ENCODE assay signal across 8 cellular contexts in the genomic region with DNA sequence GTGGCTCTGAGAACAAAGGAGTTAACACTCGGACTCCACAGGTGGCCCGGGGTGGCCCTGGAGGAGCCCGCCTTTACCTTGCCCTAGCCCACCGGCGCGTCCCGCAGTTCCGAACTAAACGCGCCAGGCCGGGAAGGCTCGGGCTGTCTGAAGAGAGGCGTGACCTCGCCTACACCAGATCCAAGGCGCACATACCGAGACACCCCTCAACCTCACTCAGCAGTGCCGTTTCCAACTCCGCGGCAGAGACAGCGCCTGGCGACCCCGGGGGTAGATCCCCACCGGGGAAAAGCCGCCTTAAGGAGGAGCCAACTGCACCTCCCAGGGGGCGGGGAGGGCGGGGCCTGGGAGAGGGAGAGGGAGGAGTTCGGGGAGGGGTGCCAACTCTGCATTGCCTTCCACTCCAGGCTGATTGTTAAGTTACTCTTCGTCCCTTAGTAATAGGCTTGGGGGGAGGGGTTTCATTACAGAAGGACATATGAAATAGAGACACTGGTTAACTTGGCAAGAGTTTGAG. TPM values are rescaled to one million over a fixed set of nuclear protein-coding genes. Genes with fewer than 3 reads are reported as not detected.
A peak's percentile ranks its signal among the peaks of the same experiment; 100 is the strongest.
DNase-seq lines count a peak whose midpoint lies in the region; ATAC-seq and TF ChIP-seq lines count a peak whose summit lies in the region.

A gene (minus strand): TSS at position 272 of the 517 bp plus-strand sequence. CDS start 1,408 bp downstream, outside the sequence.

- DNase-seq in DMS 273 (lab: John Stamatoyannopoulos, UW; ENCODE audit: unreplicated experiment) (peak; percentile 96), IMR-90 (peak; percentile 92), OCI-M2 (lab: John Stamatoyannopoulos, UW; ENCODE audit: unreplicated experiment) (peak; percentile 73), erythroblast (lab: John Stamatoyannopoulos, UW) (peak; percentile 89), myocyte (ENCODE audit: low read depth) (peak; percentile 91)
- DNase-seq in activated T-cell treated with anti-CD3 and anti-CD28 coated beads, Interleukin-2, amount 50 U/mL, for 1 hour, result peak; percentile 83
- peak; percentile 74 to 79 for DNase-seq in stimulated activated CD8-positive, alpha-beta memory T cell treated with anti-CD3 and anti-CD28 coated beads, Interleukin-7, amount 100 ng/mL, for 4 hours (ENCODE audit: low read depth in 2 of 2)

- H3K23ac ChIP-seq in IMR-90 (ENCODE audit: low read depth, low read length), result peak within 1 kb of the TSS; percentile 98

- POLR2A ChIA-PET in IMR-90 (lab: Charles Lee; ENCODE audit: unreplicated experiment), result interaction anchor here (0.6 kb wide), 3 partner anchors 19 to 169 kb away, joined by 4 to 12 read pairs (median 6); no protein-coding TSS in a partner anchor

- dilution Hi-C loops in IMR-90 (cut with HindIII; ENCODE audit: low sequenced_read_pairs, unreplicated experiment), result no loop called here

- H3K9ac ChIP-seq in IMR-90 (ENCODE audit: low read depth, low read length), result peak within 1 kb of the TSS; percentile 95

- ATAC-seq in GM21528 (IDR thresholded peaks at IDR 0.05; ENCODE audit: low FRiP score, unreplicated experiment), result peak; percentile 59
- ATAC-seq in IMR-90 (ENCODE audit: low read depth), result peak; percentile 84

- in situ Hi-C loops in IMR-90 (cut with MboI; ENCODE audit: low sequenced_read_pairs), result loop anchor here (5.0 kb wide), 1 partner anchor 99 kb away; no protein-coding TSS in a partner anchor

- H4K91ac ChIP-seq in IMR-90 (ENCODE audit: insufficient read depth, low read depth, low read length), result peak within 1 kb of the TSS; percentile 94

- H2BK15ac ChIP-seq in IMR-90 (ENCODE audit: low read depth, low read length), result peak within 1 kb of the TSS; percentile 79; the same call in 2 of the 3 replicates

- H2BK20ac ChIP-seq in IMR-90 (ENCODE audit: low read depth, low read length), result peak within 1 kb of the TSS; percentile 49; the same call in 1 of the 2 replicates

- peak within 1 kb of the TSS; percentile 99 for H2AK9ac ChIP-seq in IMR-90 (replicated peaks; ENCODE audit: low read depth, low read length, poor library complexity)

- no TSS peak for BruUV-seq in IMR-90 (replicated peaks; lab: Mats Ljungman, UMichigan)

- peak within 1 kb of the TSS; percentile 61; the same call in 1 of the 2 replicates for H3K56ac ChIP-seq in IMR-90 (ENCODE audit: extremely low read depth, insufficient read depth, low read length)

- peaks cover 8% of the 10 kb centered on the region for H3K4me1 ChIP-seq in IMR-90 (ENCODE audit: control insufficient read depth, insufficient read depth, low read length)

- TF ChIP-seq POLR2A in IMR-90 (IDR thresholded peaks at IDR 0.05; ENCODE audit: low read depth, low read length) (peak; percentile 84), erythroblast (IDR thresholded peaks at IDR 0.05; ENCODE audit: low read length) (peak; percentile 82)

- peak within 1 kb of the TSS; percentile 88 for H3K4me2 ChIP-seq in IMR-90 (ENCODE audit: low read depth, low read length)

- H4K20me1 ChIP-seq in IMR-90 (ENCODE audit: insufficient read depth, low read length), result 0 out of 2 replicates have a peak, but pooled peaks cover 6% of the 10 kb centered on the region

- H3K18ac ChIP-seq in IMR-90 (ENCODE audit: low read depth, low read length), result peak within 1 kb of the TSS; percentile 78

- H2AFZ ChIP-seq in IMR-90 (replicated peaks; ENCODE audit: low read length, poor library complexity), result peak within 1 kb of the TSS; percentile 99

- peak within 1 kb of the TSS; percentile 68 for H3K27ac ChIP-seq in IMR-90 (ENCODE audit: insufficient read depth, low read length)

- peak within 1 kb of the TSS; percentile 98 for H3K4me3 ChIP-seq in IMR-90 (ENCODE audit: insufficient read depth, low read depth, low read length)

- no peaks in the 10 kb centered on the region for H3K27me3 ChIP-seq in IMR-90 (ENCODE audit: control insufficient read depth, insufficient read depth, low read length)

- H3K9me3 ChIP-seq in IMR-90 (ENCODE audit: control insufficient read depth, insufficient read depth, low read length), result no peaks in the 10 kb centered on the region

- WGBS in IMR-90 (ENCODE audit: extremely low coverage in 2 of 2, insufficient read length in 1 of 2), 2 experiments, result 0% methylated on average over 12 of the region's 28 CpGs; no CpG with 5 or more reads in 1 of the 2 experiments

- no peak for TF ChIP-seq RAD21 in IMR-90 (IDR thresholded peaks at IDR 0.05; ENCODE audit: low read length)

- CTCF ChIA-PET in IMR-90 (lab: Yijun Ruan, JAX), result no interaction called here

- H2BK120ac ChIP-seq in IMR-90 (ENCODE audit: low read depth, low read length), result peak within 1 kb of the TSS; percentile 79

- H4K5ac ChIP-seq in IMR-90 (ENCODE audit: low read depth, low read length), result peak within 1 kb of the TSS; percentile 94

- TF ChIP-seq CTCF in IMR-90 (conservative IDR thresholded peaks at IDR 0.05; ENCODE audit: low read depth, low read length), result no peak

- peak within 1 kb of the TSS; percentile 85 for H3K4ac ChIP-seq in IMR-90 (ENCODE audit: low read depth, low read length)

- H3K79me1 ChIP-seq in IMR-90 (ENCODE audit: low read depth in 1 of 2, low read length in 2 of 2), result peaks cover 13 to 25% of the 10 kb centered on the region in 2 experiments

- H3K9me1 ChIP-seq in IMR-90 (ENCODE audit: insufficient read depth, low read length), result peaks cover 5% of the 10 kb centered on the region; the same call in 1 of the 2 replicates

- intact Hi-C loops in IMR-90 (cut with micrococcal nuclease), result loop anchor here (2.0 to 5.0 kb wide), 2 partner anchors 169 to 212 kb away; no protein-coding TSS in a partner anchor

- peak within 1 kb of the TSS; percentile 91 for H3K14ac ChIP-seq in IMR-90 (replicated peaks; ENCODE audit: low read depth, low read length)

- H3K36me3 ChIP-seq in IMR-90 (ENCODE audit: control insufficient read depth, insufficient read depth, low read length), result peaks cover 3% of the 10 kb centered on the region

- peak within 1 kb of the TSS; percentile 89 for H2BK5ac ChIP-seq in IMR-90 (ENCODE audit: low read depth, low read length, poor library complexity, severe bottlenecking)

- H2AK5ac ChIP-seq in IMR-90 (ENCODE audit: low read depth, low read length), result peak within 1 kb of the TSS; percentile 63

- peak within 1 kb of the TSS; percentile 89 to 91 for H4K8ac ChIP-seq in IMR-90 (ENCODE audit: low read depth in 2 of 2, low read length in 2 of 2)

TF ChIP-seq in IMR-90, 13 proteins besides CTCF, POLR2A, EP300 and RAD21:
- TF ChIP-seq MAZ (IDR thresholded peaks at IDR 0.05; ENCODE audit: borderline replicate concordance, low read depth, low read length), result peak; percentile 71; the same call in 1 of the 2 replicates
- 0 out of 2 replicates have a peak, but pooled peaks have one; percentile 3 for TF ChIP-seq NFE2L2 (IDR thresholded peaks at IDR 0.05; ENCODE audit: low read depth, low read length)
- TF ChIP-seq CEBPB (IDR thresholded peaks at IDR 0.05; ENCODE audit: low read depth, low read length), result no peak

RNA-seq across cellular contexts. Expression of the gene that starts here (rescaled TPM):
- total RNA-seq in IMR-90 (2012; rRNA removed), result 57.7 and 58.6 TPM in 2 replicates
- 18.7 and 21.2 TPM in 2 replicates for polyA plus RNA-seq in IMR-90 (2012; rRNA removed)
- polyA plus RNA-seq in IMR-90 (2012; cell fraction: cytosol; rRNA removed), result 3.7 and 4.9 TPM in 2 replicates
- 5.5 and 51.9 TPM in 2 replicates for polyA plus RNA-seq in IMR-90 (2012; cell fraction: nucleus; rRNA removed; ENCODE audit: low replicate concordance)
- total RNA-seq in myocyte, result 76.9 and 80.7 TPM in 2 replicates
- polyA plus RNA-seq in myocyte (2012), result 60.3 TPM

Comparison
In these comparisons a context has a peak if more than half of its experiments do, and no peak if none do; other contexts are left out.
1. Peak in every context shown above with its lines: DNase-seq, ATAC-seq, H3K4me3 ChIP-seq and H3K27ac ChIP-seq.